19 cellular contexts compared by ENCODE assay signal in the genomic region with DNA sequence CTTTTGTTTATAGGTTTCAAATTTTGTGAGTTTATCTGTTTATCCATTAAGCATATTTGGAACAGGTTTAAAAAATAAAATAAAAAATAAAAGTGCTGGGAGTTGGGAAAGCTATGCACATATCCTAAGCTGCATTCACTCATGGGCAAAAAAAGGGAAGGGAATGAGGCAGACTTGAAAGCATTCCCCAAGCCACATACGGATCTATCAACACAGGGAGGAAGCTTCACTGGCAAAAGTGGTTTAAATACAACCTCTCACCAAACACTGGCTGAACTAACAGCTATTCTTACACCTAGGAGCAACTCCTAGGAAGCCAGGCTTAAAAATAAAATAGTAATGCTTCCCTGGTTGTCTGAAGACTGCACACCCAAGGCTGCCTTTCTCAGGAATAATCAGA.
"Had no signal": no experiment of that assay in that cellular context is flagged by ENCODE, and none has a peak within 500 bp of the region (broad histone marks: within the 10 kb centered on the region; RNA-seq: fewer than 3 reads in every experiment).

No MANE protein-coding gene starts in this region.

- H3K27me3 ChIP-seq: dorsolateral prefrontal cortex, foreskin keratinocyte, right atrium auricular region, suprapubic skin had no signal

- H3K27me3 Mint-ChIP-seq: activated B cell treated with CpG ODN at 0.5 μM for 24 hours; activated CD4-positive, alpha-beta T cell treated with anti-CD3 and anti-CD28 coated beads, Interleukin-2, amount 10 ng/mL, durations not matched to agents 24 days and 14 days; activated naive CD8-positive, alpha-beta T cell treated with anti-CD3 and anti-CD28 coated beads for 36 hours; naive thymus-derived CD8-positive, alpha-beta T cell; stimulated activated naive CD8-positive, alpha-beta T cell treated with anti-CD3 and anti-CD28 coated beads, Interleukin-15, Interleukin-2, amounts not matched to agents 100 ng/mL and 50 ng/mL, for 24 hours; type B pancreatic cell had no signal

- H3K27ac ChIP-seq: dorsolateral prefrontal cortex, suprapubic skin had no signal

- H3K4me1 ChIP-seq: suprapubic skin had no signal

- DNase-seq: activated B cell treated with CpG ODN at 0.5 μM for 24 hours; activated CD4-positive, alpha-beta T cell treated with anti-CD3 and anti-CD28 coated beads, Interleukin-2, amount 10 ng/mL, durations not matched to agents 24 days and 14 days; activated CD8-positive, alpha-beta memory T cell treated with anti-CD3 and anti-CD28 coated beads, Interleukin-2, amount 50 U/mL, for 4 hours; activated CD8-positive, alpha-beta T cell treated with anti-CD3 and anti-CD28 coated beads, Interleukin-2, amount 10 ng/mL, durations not matched to agents 7 days and 5 days; activated gamma-delta T cell treated with Interleukin-2 at 50 U/mL for 16 hours; activated naive CD8-positive, alpha-beta T cell treated with anti-CD3 and anti-CD28 coated beads for 36 hours; amygdala; dorsolateral prefrontal cortex; foreskin keratinocyte; left cardiac atrium; naive thymus-derived CD8-positive, alpha-beta T cell; posterior cingulate gyrus had no signal

- H3K27ac Mint-ChIP-seq: activated B cell treated with CpG ODN at 0.5 μM for 24 hours; activated CD4-positive, alpha-beta T cell treated with anti-CD3 and anti-CD28 coated beads, Interleukin-2, amount 10 ng/mL, durations not matched to agents 24 days and 14 days; activated CD8-positive, alpha-beta T cell treated with anti-CD3 and anti-CD28 coated beads, Interleukin-2, amount 10 ng/mL, durations not matched to agents 7 days and 5 days; activated naive CD8-positive, alpha-beta T cell treated with anti-CD3 and anti-CD28 coated beads for 36 hours; stimulated activated naive CD8-positive, alpha-beta T cell treated with anti-CD3 and anti-CD28 coated beads, Interleukin-15, Interleukin-2, amounts not matched to agents 100 ng/mL and 50 ng/mL, for 24 hours; T-helper 1 cell treated with Interleukin-12 subunit alpha and Interleukin-12 subunit beta and Interleukin-4 antibody, amounts not matched to agents 30 μg/mL and 1 μg/mL, for 36 hours; type B pancreatic cell had no signal

- H3K9me3 ChIP-seq: right atrium auricular region, suprapubic skin had no signal

- H3K36me3 ChIP-seq: right atrium auricular region had no signal

- H3K4me3 Mint-ChIP-seq: activated B cell treated with CpG ODN at 0.5 μM for 24 hours; activated CD4-positive, alpha-beta T cell treated with anti-CD3 and anti-CD28 coated beads, Interleukin-2, amount 10 ng/mL, durations not matched to agents 24 days and 14 days; activated CD8-positive, alpha-beta T cell treated with anti-CD3 and anti-CD28 coated beads, Interleukin-2, amount 10 ng/mL, durations not matched to agents 7 days and 5 days; activated naive CD8-positive, alpha-beta T cell treated with anti-CD3 and anti-CD28 coated beads for 36 hours; naive thymus-derived CD8-positive, alpha-beta T cell; stimulated activated naive CD8-positive, alpha-beta T cell treated with anti-CD3 and anti-CD28 coated beads, Interleukin-15, Interleukin-2, amounts not matched to agents 100 ng/mL and 50 ng/mL, for 24 hours; T-helper 1 cell treated with Interleukin-12 subunit alpha and Interleukin-12 subunit beta and Interleukin-4 antibody, amounts not matched to agents 30 μg/mL and 1 μg/mL, for 36 hours; type B pancreatic cell had no signal

- ATAC-seq: activated CD8-positive, alpha-beta T cell treated with anti-CD3 and anti-CD28 coated beads, Interleukin-2, amount 10 ng/mL, durations not matched to agents 7 days and 5 days; foreskin keratinocyte; naive thymus-derived CD8-positive, alpha-beta T cell had no signal

- H3K4me3 ChIP-seq: dorsolateral prefrontal cortex, lung, right atrium auricular region, smooth muscle cell, suprapubic skin had no signal

- H3K9me3 Mint-ChIP-seq: stimulated activated naive CD8-positive, alpha-beta T cell treated with anti-CD3 and anti-CD28 coated beads, Interleukin-15, Interleukin-2, amounts not matched to agents 100 ng/mL and 50 ng/mL, for 24 hours; type B pancreatic cell had no signal
